8 cellular contexts compared by ENCODE assay signal in the genomic region with DNA sequence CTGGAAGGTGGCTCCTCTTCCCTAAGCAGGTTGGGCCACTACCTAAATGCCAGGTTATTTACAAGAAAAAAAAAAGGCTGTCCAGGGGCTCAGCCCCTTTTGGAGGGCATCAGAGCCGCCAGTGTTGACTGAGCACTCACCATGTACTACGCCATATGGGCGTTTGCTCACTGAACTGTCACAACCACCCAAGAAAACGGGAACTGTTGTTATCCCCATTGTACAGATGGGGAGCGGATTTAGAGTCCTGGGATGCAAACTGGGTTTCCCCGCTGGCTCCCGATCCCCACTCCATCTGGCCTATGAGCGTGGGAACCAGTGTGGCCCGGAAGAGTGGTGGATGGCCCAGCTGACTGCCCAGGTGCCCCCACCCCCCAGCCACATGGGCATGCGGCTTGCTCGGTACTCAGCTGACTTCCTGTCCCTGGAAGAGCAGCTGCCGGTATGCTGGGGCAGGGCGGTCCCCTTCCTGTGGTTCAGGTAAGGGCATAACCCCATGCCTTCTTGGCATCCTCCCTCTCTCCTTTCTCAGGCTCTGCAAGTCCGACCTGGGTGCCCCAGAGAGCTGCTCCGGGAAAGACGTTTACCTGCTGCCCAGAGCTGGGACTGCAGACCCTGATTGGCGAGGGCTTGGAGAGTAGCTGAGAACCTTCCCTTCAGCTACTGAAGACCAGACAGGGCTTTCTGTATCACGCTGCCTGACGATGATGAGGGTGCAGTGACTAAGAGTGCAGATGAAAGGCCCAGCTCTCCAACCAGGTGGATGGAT. TPM values are rescaled to one million over a fixed set of nuclear protein-coding genes. Genes with fewer than 3 reads are reported as not detected.
DNase-seq lines count a peak whose midpoint lies in the region; ATAC-seq and TF ChIP-seq lines count a peak whose summit lies in the region.

No MANE protein-coding gene starts in this region.

- peak overlapping the region; percentile 84 to 92 for H3K27ac Mint-ChIP-seq in activated naive CD4-positive, alpha-beta T cell treated with anti-CD3 and anti-CD28 coated beads, Interleukin-2, amount 50 U/mL, for 72 hours

- DNase-seq in RWPE1 (ENCODE audit: low spot score) (no peak), NOMO-1 treated with dmso at 0.1 percent for 144 hours (lab: John Stamatoyannopoulos, UW; ENCODE audit: unreplicated experiment) (no peak), HPDE6-E6E7 (ENCODE audit: extremely low spot score) (no peak)
- DNase-seq in activated naive CD4-positive, alpha-beta T cell treated with anti-CD3 and anti-CD28 coated beads, Interleukin-2, amount 50 U/mL, for 72 hours (ENCODE audit: low spot score in 2 of 2), result peak; percentile 64 to 84

- ATAC-seq in GM21717 (IDR thresholded peaks at IDR 0.05; ENCODE audit: unreplicated experiment) (peak; percentile 37), GM21515 (IDR thresholded peaks at IDR 0.05; ENCODE audit: unreplicated experiment) (no peak)
- peak; percentile 78 to 80 for ATAC-seq in activated naive CD4-positive, alpha-beta T cell treated with anti-CD3 and anti-CD28 coated beads, Interleukin-2, amount 50 U/mL, for 72 hours

- H3K9me3 Mint-ChIP-seq in activated naive CD4-positive, alpha-beta T cell treated with anti-CD3 and anti-CD28 coated beads, Interleukin-2, amount 50 U/mL, for 72 hours, result no peaks in the 10 kb centered on the region

- peaks cover 20% of the 10 kb centered on the region for H3K4me1 ChIP-seq in mesodermal cell (ENCODE audit: control insufficient read depth, insufficient read depth, low read length, poor library complexity, severe bottlenecking)
- peaks cover 33% of the 10 kb centered on the region for H3K4me1 ChIP-seq in thymus (ENCODE audit: control insufficient read depth, insufficient read depth, low read length)

- CTCF ChIA-PET in RWPE1 (lab: Yijun Ruan, JAX), result interaction anchor here (0.5 to 1.2 kb wide), 4 partner anchors 17 to 1161 kb away, joined by 3 to 4 read pairs (median 3); no protein-coding TSS in a partner anchor

- H3K4me3 ChIP-seq in mesodermal cell (ENCODE audit: extremely low read depth, insufficient read depth, low read length, poor library complexity, severe bottlenecking), result no peak overlapping the region
- no peak overlapping the region for H3K4me3 ChIP-seq in thymus (ENCODE audit: low read length)

- no peaks in the 10 kb centered on the region for H3K36me3 Mint-ChIP-seq in activated naive CD4-positive, alpha-beta T cell treated with anti-CD3 and anti-CD28 coated beads, Interleukin-2, amount 50 U/mL, for 72 hours

- WGBS in mesodermal cell (ENCODE audit: insufficient coverage in 2 of 2), 2 experiments, result 90 to 92% methylated on average over 17 to 18 of the region's 19 CpGs
- WGBS in thymus, result 7% methylated on average over 19 of the region's 19 CpGs

- H3K27me3 ChIP-seq in thymus (ENCODE audit: control insufficient read depth, insufficient read depth), result peaks cover 11% of the 10 kb centered on the region

- no peaks in the 10 kb centered on the region for H3K36me3 ChIP-seq in mesodermal cell (ENCODE audit: control insufficient read depth, insufficient read depth, low read length)
- no peaks in the 10 kb centered on the region for H3K36me3 ChIP-seq in thymus (ENCODE audit: control insufficient read depth, insufficient read depth)

- H3K27ac ChIP-seq in RWPE1 (peak overlapping the region; percentile 98), mesodermal cell (ENCODE audit: low read depth, low read length, severe bottlenecking) (peak overlapping the region; percentile 57), thymus (ENCODE audit: low read depth) (peak overlapping the region; percentile 87)

- TF ChIP-seq CTCF in RWPE1 (conservative IDR thresholded peaks at IDR 0.05; ENCODE audit: low read depth), result no peak

- POLR2A ChIA-PET in RWPE1 (lab: Yijun Ruan, JAX; ENCODE audit: low non-redundant PET), result interaction anchor here (0.6 kb wide), 1 partner anchor 26 kb away, joined by 3 read pairs; no protein-coding TSS in a partner anchor

- no peaks in the 10 kb centered on the region for H3K9me3 ChIP-seq in mesodermal cell (ENCODE audit: control insufficient read depth, low read length)
- H3K9me3 ChIP-seq in thymus (ENCODE audit: control insufficient read depth), result no peaks in the 10 kb centered on the region

RNA-seq across cellular contexts. Expression of a gene that starts 16.3 kb away (rescaled TPM):
- total RNA-seq in activated naive CD4-positive, alpha-beta T cell treated with anti-CD3 and anti-CD28 coated beads, Interleukin-2, amount 50 U/mL, for 72 hours, result 100 to 1,000 TPM; 179 to 182 TPM
- 37.6 TPM for polyA plus RNA-seq in mesodermal cell (2013, experiment 1 of 2)
- polyA plus RNA-seq in mesodermal cell (2013, experiment 2 of 2), result 29.9 TPM
- polyA plus RNA-seq in thymus, result 126 TPM

RNA-seq across cellular contexts. Expression of a gene that starts 34.8 kb away (rescaled TPM):
- total RNA-seq in activated naive CD4-positive, alpha-beta T cell treated with anti-CD3 and anti-CD28 coated beads, Interleukin-2, amount 50 U/mL, for 72 hours, result 100 to 1,000 TPM in 1 of 2 donors, 10 to 100 TPM in 1; 63.5 to 122 TPM
- 36.8 TPM for polyA plus RNA-seq in mesodermal cell (2013, experiment 1 of 2)
- 28.0 TPM for polyA plus RNA-seq in mesodermal cell (2013, experiment 2 of 2)
- polyA plus RNA-seq in thymus, result 32.1 TPM

Comparison
In these comparisons a context has a peak if more than half of its experiments do, and no peak if none do; other contexts are left out.
1. DNase-seq: peak in activated naive CD4-positive, alpha-beta T cell treated with anti-CD3 and anti-CD28 coated beads, Interleukin-2, amount 50 U/mL, for 72 hours (2 of 2); none in RWPE1 (single experiment), NOMO-1 treated with dmso at 0.1 percent for 144 hours (single experiment) and HPDE6-E6E7 (single experiment).
2. Peak in every context shown above with its lines, with median percentiles within 50 percentile points of each other: H3K27ac ChIP-seq.